In the genomic region with DNA sequence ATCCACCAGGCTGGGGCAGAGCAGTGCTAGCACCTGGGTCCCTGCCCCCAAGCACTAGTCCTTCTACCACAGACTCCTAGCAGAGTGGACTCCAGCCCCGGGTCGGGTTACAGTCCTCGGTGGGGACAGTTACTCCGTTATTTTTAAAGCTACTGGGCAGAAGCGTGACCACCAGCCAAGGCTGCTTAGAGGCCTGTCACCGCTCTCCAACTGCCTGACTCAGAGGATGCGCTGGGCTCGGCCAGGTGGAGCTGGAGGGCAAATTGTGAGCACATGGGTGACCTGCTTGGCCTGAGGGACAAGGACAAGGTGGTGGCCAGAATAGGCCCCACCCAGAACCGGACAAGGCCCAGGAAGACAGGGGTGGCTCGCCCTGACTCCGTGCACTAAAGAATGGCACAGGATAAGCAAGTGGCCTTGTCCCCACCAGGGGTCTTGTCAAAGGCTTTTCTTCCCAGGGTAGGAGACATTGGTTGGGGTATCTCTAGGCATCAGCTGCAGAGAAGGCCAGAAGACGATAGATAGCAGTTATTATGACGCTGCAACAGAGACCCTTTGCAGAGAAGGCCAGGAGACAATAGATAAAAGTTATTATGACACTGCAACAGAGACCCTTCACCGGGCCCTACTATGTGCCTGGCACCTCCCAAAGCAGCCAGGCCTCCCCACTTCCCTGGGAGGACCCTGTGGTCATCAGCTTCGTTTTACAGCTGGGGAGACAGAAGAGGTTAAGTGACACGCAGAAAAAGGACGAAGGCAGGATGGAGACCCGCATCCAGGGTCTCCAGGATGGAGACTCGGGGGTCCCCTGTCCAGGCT, we compare ENCODE assay signal across 13 cellular contexts. TPM values are rescaled to one million over a fixed set of nuclear protein-coding genes. Genes with fewer than 3 reads are reported as not detected.
A peak's percentile ranks its signal among the peaks of the same experiment; 100 is the strongest.
DNase-seq lines count a peak whose midpoint lies in the region; ATAC-seq and TF ChIP-seq lines count a peak whose summit lies in the region.
"Had no signal": no experiment of that assay in that cellular context is flagged by ENCODE, and none has a peak within 500 bp of the region (broad histone marks: within the 10 kb centered on the region; RNA-seq: fewer than 3 reads in every experiment).

No MANE protein-coding gene starts in this region.

- H3K4ac ChIP-seq in trophoblast cell (ENCODE audit: low read depth, low read length): no peak overlapping the region

- intact Hi-C loops in dendritic cell treated with granulocyte-macrophage colony-stimulating factor and Interleukin-4, amounts not matched to agents 40 ng/mL and 50 ng/mL, for 4 days (cut with micrococcal nuclease): no loop called here

- H4K20me1 ChIP-seq in SK-N-SH (ENCODE audit: insufficient read depth): no peaks in the 10 kb centered on the region

- H3K27ac ChIP-seq in SK-N-SH (ENCODE audit: low read depth in 2 of 2, low read length in 1 of 2): no peak overlapping the region
- no peak overlapping the region for H3K27ac ChIP-seq in trophoblast cell (ENCODE audit: low read depth, low read length)

- H2AFZ ChIP-seq in SK-N-SH (ENCODE audit: low read depth) (no peak overlapping the region), trophoblast cell (ENCODE audit: insufficient read depth, low read length, poor library complexity) (no peak overlapping the region)

- 89% methylated on average over 17 of the region's 19 CpGs for WGBS in SK-N-SH (ENCODE audit: low lambda C conversion rate)
- no CpG with 5 or more reads among the region's 19 CpGs for WGBS in trophoblast cell (ENCODE audit: extremely low coverage, insufficient coverage, insufficient read length)

- DNase-seq in SK-N-SH: no peak
- DNase-seq in OCI-M1 (lab: John Stamatoyannopoulos, UW): peak; percentile 19
- peak; percentile 46 to 76 for DNase-seq in trophoblast cell
- DNase-seq: ACHN; activated CD4-positive, alpha-beta T cell treated with anti-CD3 and anti-CD28 coated beads, Interleukin-2, amount 50 U/mL, for 48 hours; central memory CD4-positive, alpha-beta T cell; midbrain; transverse colon had no signal

- no peak for ATAC-seq in SK-N-SH treated with all-trans-retinoic acid at 6 μM for 48 hours
- no peak for ATAC-seq in HG03457 (IDR thresholded peaks at IDR 0.05; ENCODE audit: unreplicated experiment)
- ATAC-seq in HG02571 (IDR thresholded peaks at IDR 0.05; ENCODE audit: unreplicated experiment): no peak
- ATAC-seq in GM21528 (IDR thresholded peaks at IDR 0.05; ENCODE audit: low FRiP score, unreplicated experiment): no peak

- H3K79me1 ChIP-seq in trophoblast cell (ENCODE audit: low read length): peaks cover 5% of the 10 kb centered on the region

- peaks cover 6 to 26% of the 10 kb centered on the region in 2 experiments; a peak in 2 of 4 replicates for H3K4me1 ChIP-seq in SK-N-SH (ENCODE audit: control insufficient read depth in 1 of 2, insufficient read depth in 2 of 2, low read depth in 1 of 2, low read length in 1 of 2)
- peaks cover 3 to 8% of the 10 kb centered on the region in 2 experiments for H3K4me1 ChIP-seq in trophoblast cell (ENCODE audit: control insufficient read depth in 1 of 2, insufficient read depth in 2 of 2, low read length in 2 of 2)

- no peaks in the 10 kb centered on the region for H3K9me2 ChIP-seq in SK-N-SH

- H3K18ac ChIP-seq in trophoblast cell (ENCODE audit: low read length): no peak overlapping the region

- CTCF ChIA-PET in SK-N-SH (lab: Yijun Ruan, JAX): interaction anchor here (1.0 to 2.6 kb wide), 7 partner anchors 12 to 186 kb away, joined by 3 to 11 read pairs (median 6); a partner anchor contains a TSS

- H2BK5ac ChIP-seq in trophoblast cell (ENCODE audit: low read depth, low read length, poor library complexity): no peak overlapping the region

- H4K8ac ChIP-seq in trophoblast cell (ENCODE audit: low read depth, low read length): no peak overlapping the region

- peak overlapping the region; percentile 17 for H3K4me3 Mint-ChIP-seq in dendritic cell treated with granulocyte-macrophage colony-stimulating factor and Interleukin-4, amounts not matched to agents 40 ng/mL and 50 ng/mL, for 4 days

- H2BK12ac ChIP-seq in trophoblast cell (ENCODE audit: low read length): no peak overlapping the region

- H3K9me3 ChIP-seq in SK-N-SH: no peaks in the 10 kb centered on the region
- H3K9me3 ChIP-seq in trophoblast cell (ENCODE audit: insufficient read depth, low read depth, low read length): peaks cover 2% of the 10 kb centered on the region
- H3K9me3 ChIP-seq: transverse colon had no signal

- peaks cover 5% of the 10 kb centered on the region for H3K36me3 Mint-ChIP-seq in dendritic cell treated with granulocyte-macrophage colony-stimulating factor and Interleukin-4, amounts not matched to agents 40 ng/mL and 50 ng/mL, for 4 days (ENCODE audit: low read depth)

- peak overlapping the region; percentile 93 for H3K4me2 ChIP-seq in SK-N-SH
- H3K4me2 ChIP-seq in trophoblast cell (ENCODE audit: low read length): no peak overlapping the region

- peaks cover 6% of the 10 kb centered on the region for H3F3A ChIP-seq in SK-N-SH (replicated peaks; ENCODE audit: insufficient read depth)

- no peak overlapping the region for H4K91ac ChIP-seq in trophoblast cell (ENCODE audit: low read depth, low read length)

- peaks cover 2% of the 10 kb centered on the region for H3K27me3 Mint-ChIP-seq in dendritic cell treated with granulocyte-macrophage colony-stimulating factor and Interleukin-4, amounts not matched to agents 40 ng/mL and 50 ng/mL, for 4 days

- H3K9me3 Mint-ChIP-seq in dendritic cell treated with granulocyte-macrophage colony-stimulating factor and Interleukin-4, amounts not matched to agents 40 ng/mL and 50 ng/mL, for 4 days: no peaks in the 10 kb centered on the region

- H3K14ac ChIP-seq in trophoblast cell (ENCODE audit: low read length): no peak overlapping the region

- no peak for TF ChIP-seq EP300 in SK-N-SH (IDR thresholded peaks at IDR 0.05; ENCODE audit: borderline replicate concordance in 1 of 2, low read depth in 1 of 2, low read length in 1 of 2)

- H3K4me3 ChIP-seq in SK-N-SH (ENCODE audit: low read depth in 2 of 2, low read length in 1 of 2): no peak overlapping the region
- H3K4me3 ChIP-seq in trophoblast cell (ENCODE audit: low read depth, low read length): no peak overlapping the region

- H3K79me2 ChIP-seq in SK-N-SH (ENCODE audit: insufficient read depth): no peaks in the 10 kb centered on the region
- no peaks in the 10 kb centered on the region for H3K79me2 ChIP-seq in trophoblast cell (ENCODE audit: control insufficient read depth, insufficient read depth, low read length, poor library complexity)

- H3K4me1 Mint-ChIP-seq in dendritic cell treated with granulocyte-macrophage colony-stimulating factor and Interleukin-4, amounts not matched to agents 40 ng/mL and 50 ng/mL, for 4 days (ENCODE audit: low read depth): peaks cover 38% of the 10 kb centered on the region

- TF ChIP-seq CTCF in SK-N-SH (IDR thresholded peaks at IDR 0.05): no peak

- no peak for TF ChIP-seq RAD21 in SK-N-SH (IDR thresholded peaks at IDR 0.05; ENCODE audit: low read length)

- no peak overlapping the region for H2BK120ac ChIP-seq in trophoblast cell (ENCODE audit: insufficient read depth, low read length, poor library complexity)

- H3K9ac ChIP-seq in SK-N-SH (no peak overlapping the region), trophoblast cell (ENCODE audit: low read length) (no peak overlapping the region)

- H3K36me3 ChIP-seq in SK-N-SH (replicated peaks in 1 of 2; ENCODE audit: control insufficient read depth in 1 of 2, insufficient read depth in 2 of 2, low read length in 1 of 2) (no peaks in the 10 kb centered on the region), trophoblast cell (ENCODE audit: control insufficient read depth in 1 of 2, insufficient read depth in 2 of 2, low read length in 2 of 2) (peaks cover 5% of the 10 kb centered on the region in 2 experiments)
- H3K36me3 ChIP-seq: transverse colon had no signal

- H3K27me3 ChIP-seq in SK-N-SH (ENCODE audit: insufficient read depth): no peaks in the 10 kb centered on the region
- H3K27me3 ChIP-seq in trophoblast cell (ENCODE audit: insufficient read depth, low read length): no peaks in the 10 kb centered on the region
- H3K27me3 ChIP-seq: transverse colon had no signal

- POLR2A ChIA-PET in SK-N-SH (lab: Yijun Ruan, JAX): interaction anchor here (0.8 kb wide), 1 partner anchor 16 kb away, joined by 4 read pairs; a partner anchor contains a TSS

- H3K27ac Mint-ChIP-seq in dendritic cell treated with granulocyte-macrophage colony-stimulating factor and Interleukin-4, amounts not matched to agents 40 ng/mL and 50 ng/mL, for 4 days: peak overlapping the region; percentile 39

- no peak overlapping the region for H2AK5ac ChIP-seq in trophoblast cell (ENCODE audit: low read length)

- H3K23ac ChIP-seq in trophoblast cell (ENCODE audit: low read length): no peak overlapping the region

- no peak overlapping the region for H4K12ac ChIP-seq in trophoblast cell (ENCODE audit: low read depth, low read length)

TF ChIP-seq in SK-N-SH, 30 proteins besides CTCF, POLR2A, EP300 and RAD21 (continues in another document):
- no peak for TF ChIP-seq RFX5 (IDR thresholded peaks at IDR 0.05; ENCODE audit: low read length)
- TF ChIP-seq, protein P1, sequence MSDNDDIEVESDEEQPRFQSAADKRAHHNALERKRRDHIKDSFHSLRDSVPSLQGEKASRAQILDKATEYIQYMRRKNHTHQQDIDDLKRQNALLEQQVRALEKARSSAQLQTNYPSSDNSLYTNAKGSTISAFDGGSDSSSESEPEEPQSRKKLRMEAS (IDR thresholded peaks at IDR 0.05; ENCODE audit: low read depth): no peak

TF ChIP-seq in SK-N-SH treated with all-trans-retinoic acid at 6 μM for 48 hours, 23 proteins besides CTCF, POLR2A, EP300 and RAD21 (continues in another document):
- TF ChIP-seq CSDC2 (CRISPR knock-in tag; IDR thresholded peaks at IDR 0.05) (no peak), ZNF70 (CRISPR knock-in tag; IDR thresholded peaks at IDR 0.05) (no peak), SNAI2 (CRISPR knock-in tag; IDR thresholded peaks at IDR 0.05) (no peak), ZNF565 (CRISPR knock-in tag; conservative IDR thresholded peaks at IDR 0.05; ENCODE audit: low read depth) (no peak), ZFP3 (CRISPR knock-in tag; IDR thresholded peaks at IDR 0.05) (no peak)

RNA-seq across cellular contexts. Expression of a gene that starts 1.6 kb away (rescaled TPM):
- polyA plus RNA-seq in SK-N-SH (2012; rRNA removed): 6.2 and 7.6 TPM in 2 replicates
- polyA plus RNA-seq in SK-N-SH (2012; cell fraction: cytosol; rRNA removed): 1.9 and 3.6 TPM in 2 replicates
- 14.0 and 14.7 TPM in 2 replicates for polyA plus RNA-seq in SK-N-SH (2012; cell fraction: nucleus; rRNA removed)
- polyA plus RNA-seq in trophoblast cell (2013): 2.4 TPM in 2 replicates

RNA-seq across cellular contexts. Expression of a gene that starts 10.4 kb away (rescaled TPM):
- polyA plus RNA-seq in SK-N-SH (2012; rRNA removed): 22.0 and 25.6 TPM in 2 replicates
- 7.8 and 13.0 TPM in 2 replicates for polyA plus RNA-seq in SK-N-SH (2012; cell fraction: cytosol; rRNA removed)
- polyA plus RNA-seq in SK-N-SH (2012; cell fraction: nucleus; rRNA removed): 110 and 155 TPM in 2 replicates
- polyA plus RNA-seq in trophoblast cell (2013): 5.6 and 6.0 TPM in 2 replicates

RNA-seq across cellular contexts. Expression of a gene that starts 15.8 kb away (rescaled TPM):
- polyA plus RNA-seq in SK-N-SH (2012; rRNA removed): 321 and 370 TPM in 2 replicates
- 311 and 326 TPM in 2 replicates for polyA plus RNA-seq in SK-N-SH (2012; cell fraction: cytosol; rRNA removed)
- 430 and 534 TPM in 2 replicates for polyA plus RNA-seq in SK-N-SH (2012; cell fraction: nucleus; rRNA removed)
- polyA plus RNA-seq in trophoblast cell (2013): 121 and 122 TPM in 2 replicates
